ENCODE assay signal across 1 cellular context in genomic region chr14:69398053-69398817, GRCh38.
A peak's percentile ranks its signal among the peaks of the same experiment; 100 is the strongest.
TF ChIP-seq lines count a peak whose summit lies in the region.

Gene ERH, minus strand, starts transcription at chr14:69398299. Its CDS starts 66 bp downstream, at chr14:69398233.
Gene SLC39A9, plus strand, starts transcription at chr14:69398692. Its CDS starts 678 bp downstream, at chr14:69399370.

TF ChIP-seq in K562, 482 proteins besides CTCF, POLR2A, EP300 and RAD21 (continued from another document and continues in another):
- TF ChIP-seq POLR2B (IDR thresholded peaks at IDR 0.05; ENCODE audit: low read depth, partially characterized antibody) (peak; percentile 40), CLOCK (CRISPR knock-in tag; IDR thresholded peaks at IDR 0.05; ENCODE audit: borderline replicate concordance) (no peak), MTA1 (IDR thresholded peaks at IDR 0.05; ENCODE audit: borderline replicate concordance) (no peak), ARID2 (IDR thresholded peaks at IDR 0.05) (no peak), PKNOX1 (IDR thresholded peaks at IDR 0.05) (peak; percentile 68), U2AF1 (optimal IDR thresholded peaks at IDR 0.05; ENCODE audit: low read depth, low read length) (no peak), POU5F1 (IDR thresholded peaks at IDR 0.05; ENCODE audit: borderline replicate concordance, low read depth, low read length, partially characterized antibody) (peak; percentile 24), PBX2 (CRISPR knock-in tag; IDR thresholded peaks at IDR 0.05; ENCODE audit: low read depth) (no peak), PBX2 (tag; conservative IDR thresholded peaks at IDR 0.05; ENCODE audit: low read depth) (peak; percentile 46; the same call in 1 of the 2 replicates), IRF1 (CRISPR knock-in tag; IDR thresholded peaks at IDR 0.05; ENCODE audit: borderline replicate concordance) (no peak), RCOR1 (IDR thresholded peaks at IDR 0.05; ENCODE audit: borderline replicate concordance in 1 of 2, low read depth in 2 of 2, low read length in 2 of 2) (no peak), EGR1 (conservative IDR thresholded peaks at IDR 0.05) (peak; percentile 80), COPS2 (conservative IDR thresholded peaks at IDR 0.05) (no peak), NEUROD1 (IDR thresholded peaks at IDR 0.05; ENCODE audit: borderline replicate concordance, low read depth, low read length, partially characterized antibody) (no peak), ETS2 (tag; IDR thresholded peaks at IDR 0.05; ENCODE audit: borderline replicate concordance, poor library complexity, severe bottlenecking) (no peak), ZNF174 (CRISPR knock-in tag; IDR thresholded peaks at IDR 0.05) (no peak), E2F8 (IDR thresholded peaks at IDR 0.05; ENCODE audit: low read depth, partially characterized antibody) (peak; percentile 95), TCF3 (CRISPR knock-in tag; IDR thresholded peaks at IDR 0.05) (no peak), FOXK1 (CRISPR knock-in tag; IDR thresholded peaks at IDR 0.05; ENCODE audit: borderline replicate concordance) (no peak), ZNF197 (CRISPR knock-in tag; IDR thresholded peaks at IDR 0.05; ENCODE audit: low read depth) (peak; percentile 90), HMGN3 (IDR thresholded peaks at IDR 0.05; ENCODE audit: borderline replicate concordance, extremely low read depth, insufficient read length, low read depth, low read length) (no peak), ZFP1 (CRISPR knock-in tag; IDR thresholded peaks at IDR 0.05) (no peak), MCM3 (IDR thresholded peaks at IDR 0.05) (no peak), ETV1 (tag; conservative IDR thresholded peaks at IDR 0.05; ENCODE audit: low read depth) (peak; percentile 93), ZBTB40 (IDR thresholded peaks at IDR 0.05) (peak; percentile 99), ZBTB40 (CRISPR knock-in tag; IDR thresholded peaks at IDR 0.05) (no peak), SPI1 (IDR thresholded peaks at IDR 0.05; ENCODE audit: borderline replicate concordance, low read depth, low read length) (peak; percentile 58; the same call in 1 of the 2 replicates), BDP1 (IDR thresholded peaks at IDR 0.05; ENCODE audit: insufficient read depth, insufficient read length) (no peak), HCFC1 (IDR thresholded peaks at IDR 0.05; ENCODE audit: low read depth, low read length) (peak; percentile 83), ATF6 (CRISPR knock-in tag; IDR thresholded peaks at IDR 0.05) (no peak), ARID3A (IDR thresholded peaks at IDR 0.05; ENCODE audit: borderline replicate concordance, low read depth, low read length) (no peak), BRD4 (IDR thresholded peaks at IDR 0.05) (peak; percentile 28; the same call in 1 of the 2 replicates), ZNF408 (CRISPR knock-in tag; IDR thresholded peaks at IDR 0.05; ENCODE audit: low read depth) (no peak), LCOR (CRISPR knock-in tag; IDR thresholded peaks at IDR 0.05) (no peak)
